In the genomic region with DNA sequence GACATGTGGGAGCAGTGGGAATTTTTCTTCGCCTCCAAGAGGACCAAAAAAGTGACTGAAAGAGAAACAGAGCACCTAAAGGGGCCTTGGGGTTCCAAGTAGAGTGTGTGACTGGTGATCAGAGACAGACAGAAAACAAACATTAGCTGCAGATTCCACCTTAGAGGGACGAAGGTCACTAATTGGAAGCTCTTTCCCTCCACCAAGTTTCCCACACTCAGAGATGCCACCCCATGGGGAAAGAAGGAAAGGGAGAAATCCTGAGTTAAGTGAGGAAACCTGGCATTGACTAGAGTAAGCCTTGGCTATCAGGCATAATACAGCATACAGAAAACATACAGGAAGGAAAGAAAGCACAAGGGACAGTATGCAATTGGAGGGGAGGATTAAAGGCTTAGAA, we compare ENCODE assay signal across 20 cellular contexts.
DNase-seq lines count a peak whose midpoint lies in the region; TF ChIP-seq lines count a peak whose summit lies in the region.
"Had no signal": no experiment of that assay in that cellular context is flagged by ENCODE, and none has a peak within 500 bp of the region (broad histone marks: within the 10 kb centered on the region; RNA-seq: fewer than 3 reads in every experiment).

No MANE protein-coding gene starts in this region.

- no peaks in the 10 kb centered on the region for H3K9me2 ChIP-seq in hepatocyte (replicated peaks; ENCODE audit: insufficient read depth)

- no peak overlapping the region for H3K4me3 Mint-ChIP-seq in activated naive CD8-positive, alpha-beta T cell treated with anti-CD3 and anti-CD28 coated beads for 36 hours
- H3K4me3 Mint-ChIP-seq: HFFc6 had no signal

- H3K4me1 Mint-ChIP-seq in activated naive CD8-positive, alpha-beta T cell treated with anti-CD3 and anti-CD28 coated beads for 36 hours = peaks cover 10% of the 10 kb centered on the region

- H3K4me1 ChIP-seq in hepatocyte (ENCODE audit: insufficient read depth) (peaks cover 10% of the 10 kb centered on the region), smooth muscle cell (ENCODE audit: low read depth) (no peaks in the 10 kb centered on the region), left ventricle myocardium inferior (peaks cover 12% of the 10 kb centered on the region)

- H3K9me3 ChIP-seq in hepatocyte (ENCODE audit: low read depth) (no peaks in the 10 kb centered on the region), smooth muscle cell (replicated peaks; ENCODE audit: low read depth) (no peaks in the 10 kb centered on the region), left ventricle myocardium inferior (replicated peaks) (no peaks in the 10 kb centered on the region)
- H3K9me3 ChIP-seq: MG63 had no signal

- H3F3A ChIP-seq in smooth muscle cell (ENCODE audit: low read depth) = no peaks in the 10 kb centered on the region

- no peaks in the 10 kb centered on the region for H3K27me3 Mint-ChIP-seq in activated naive CD8-positive, alpha-beta T cell treated with anti-CD3 and anti-CD28 coated beads for 36 hours

- WGBS in hepatocyte (ENCODE audit: low lambda C conversion rate, missing lambda C conversion rate) = 48% methylated on average over 2 of the region's 2 CpGs
- WGBS in smooth muscle cell (ENCODE audit: low lambda C conversion rate) = 75% methylated on average over 2 of the region's 2 CpGs

- H3K4me3 ChIP-seq in hepatocyte (no peak overlapping the region), smooth muscle cell (no peak overlapping the region), left ventricle myocardium inferior (no peak overlapping the region)
- H3K4me3 ChIP-seq: MG63 had no signal

- no peaks in the 10 kb centered on the region for H3K27me3 ChIP-seq in hepatocyte
- H3K27me3 ChIP-seq in smooth muscle cell (ENCODE audit: low read depth) = no peaks in the 10 kb centered on the region
- no peaks in the 10 kb centered on the region for H3K27me3 ChIP-seq in left ventricle myocardium inferior (ENCODE audit: low read depth)

- H4K20me1 ChIP-seq in hepatocyte (ENCODE audit: insufficient read depth, poor library complexity, severe bottlenecking) (no peaks in the 10 kb centered on the region), smooth muscle cell (ENCODE audit: low read depth) (no peaks in the 10 kb centered on the region)

- H3K36me3 ChIP-seq in hepatocyte (replicated peaks; ENCODE audit: insufficient read depth, low read depth) (no peaks in the 10 kb centered on the region), smooth muscle cell (ENCODE audit: low read depth) (no peaks in the 10 kb centered on the region), left ventricle myocardium inferior (no peaks in the 10 kb centered on the region)
- H3K36me3 ChIP-seq: MG63 had no signal

- TF ChIP-seq CTCF in hepatocyte (IDR thresholded peaks at IDR 0.05; ENCODE audit: poor library complexity) = peak; percentile 5
- TF ChIP-seq CTCF in smooth muscle cell (IDR thresholded peaks at IDR 0.05; ENCODE audit: borderline replicate concordance, insufficient read depth, poor library complexity, severe bottlenecking) = no peak
- no peak for TF ChIP-seq CTCF in left ventricle myocardium inferior (IDR thresholded peaks at IDR 0.05; ENCODE audit: borderline replicate concordance)

- DNase-seq in DMS 273 (lab: John Stamatoyannopoulos, UW; ENCODE audit: unreplicated experiment) (peak; percentile 9), DMS 273 treated with DMSO at 0.1 percent for 48 hours (lab: John Stamatoyannopoulos, UW) (no peak), NCI-H82 (lab: John Stamatoyannopoulos, UW) (peak; percentile 66), hepatocyte (ENCODE audit: low spot score) (peak; percentile 15), smooth muscle cell (lab: John Stamatoyannopoulos, UW; ENCODE audit: unreplicated experiment) (no peak), left ventricle myocardium inferior (no peak), hypothalamus (lab: John Stamatoyannopoulos, UW) (no peak)
- DNase-seq in activated naive CD8-positive, alpha-beta T cell treated with anti-CD3 and anti-CD28 coated beads for 36 hours = no peak
- DNase-seq: CD4-positive, alpha-beta memory T cell; GF-D8; HFFc6; MG63; NCI-H1092 treated with DMSO at 0.1 percent for 48 hours; NCI-H1694; NCI-H2107; NCI-H2227 treated with DMSO at 0.1 percent for 48 hours; NK-92 treated with Interleukin-12 subunit alpha and Interleukin-12 subunit beta, amount 100 ng/mL, for 24 hours; OCI-M1; SIG-M5 had no signal

- H3K79me2 ChIP-seq in hepatocyte = no peaks in the 10 kb centered on the region
- no peaks in the 10 kb centered on the region for H3K79me2 ChIP-seq in smooth muscle cell (ENCODE audit: low read depth)

- peak overlapping the region; percentile 45 for H3K27ac ChIP-seq in hepatocyte
- H3K27ac ChIP-seq in smooth muscle cell (ENCODE audit: low read depth) = no peak overlapping the region
- no peak overlapping the region for H3K27ac ChIP-seq in left ventricle myocardium inferior (replicated peaks)
- H3K27ac ChIP-seq: 22Rv1 had no signal

- H3K36me3 Mint-ChIP-seq in activated naive CD8-positive, alpha-beta T cell treated with anti-CD3 and anti-CD28 coated beads for 36 hours = no peaks in the 10 kb centered on the region
- H3K36me3 Mint-ChIP-seq: CD4-positive, alpha-beta memory T cell had no signal

- H2AFZ ChIP-seq in hepatocyte = peak overlapping the region; percentile 53
- peak overlapping the region; percentile 37 for H2AFZ ChIP-seq in smooth muscle cell (ENCODE audit: low read depth)

- H3K27ac Mint-ChIP-seq in activated naive CD8-positive, alpha-beta T cell treated with anti-CD3 and anti-CD28 coated beads for 36 hours = no peak overlapping the region
- H3K27ac Mint-ChIP-seq: HFFc6 had no signal

- peaks cover 1% of the 10 kb centered on the region for H3K9me3 Mint-ChIP-seq in activated naive CD8-positive, alpha-beta T cell treated with anti-CD3 and anti-CD28 coated beads for 36 hours
- H3K9me3 Mint-ChIP-seq: HFFc6 had no signal

- intact Hi-C loops in left ventricle myocardium inferior (cut with micrococcal nuclease) = no loop called here

- peak overlapping the region; percentile 44 for H3K4me2 ChIP-seq in hepatocyte
- no peak overlapping the region for H3K4me2 ChIP-seq in smooth muscle cell

- no peak overlapping the region for H3K9ac ChIP-seq in smooth muscle cell (ENCODE audit: low read depth)

Comparison
In these comparisons a context has a peak if more than half of its experiments do, and no peak if none do; other contexts are left out.
1. DNase-seq: peak in DMS 273 (single experiment), NCI-H82 (single experiment) and hepatocyte (single experiment); none in DMS 273 treated with DMSO at 0.1 percent for 48 hours (single experiment), smooth muscle cell (single experiment), left ventricle myocardium inferior (single experiment), activated naive CD8-positive, alpha-beta T cell treated with anti-CD3 and anti-CD28 coated beads for 36 hours (single experiment) and hypothalamus (0 of 51).